ENCODE assay signal across 24 cellular contexts in genomic region chr3:27641271-27641670, GRCh38.
DNase-seq lines count a peak whose midpoint lies in the region; ATAC-seq, FAIRE-seq and TF ChIP-seq lines count a peak whose summit lies in the region.
"Had no signal": no experiment of that assay in that cellular context is flagged by ENCODE, and none has a peak within 500 bp of the region (broad histone marks: within the 10 kb centered on the region; RNA-seq: fewer than 3 reads in every experiment).

No MANE protein-coding gene starts in this region.

- no peak overlapping the region for H2BK120ac ChIP-seq in mesenchymal stem cell (ENCODE audit: low read depth, low read length)

- H3K36me3 ChIP-seq in bronchial epithelial cell (ENCODE audit: control insufficient read depth, insufficient read depth, low read length) = no peaks in the 10 kb centered on the region
- H3K36me3 ChIP-seq in mesenchymal stem cell (ENCODE audit: control insufficient read depth in 1 of 2, insufficient read depth in 2 of 2, low read depth in 1 of 2, low read length in 2 of 2) = no peaks in the 10 kb centered on the region
- H3K36me3 ChIP-seq in small intestine (ENCODE audit: control insufficient read depth in 2 of 2, insufficient read depth in 2 of 2, low read length in 2 of 2) = no peaks in the 10 kb centered on the region
- H3K36me3 ChIP-seq: BLaER1 had no signal

- H3K27ac ChIP-seq in mesenchymal stem cell (ENCODE audit: low read length, poor library complexity, severe bottlenecking) = no peak overlapping the region
- H3K27ac ChIP-seq in small intestine (ENCODE audit: low read depth in 1 of 2, low read length in 1 of 2) = peak overlapping the region; percentile 53 to 72
- H3K27ac ChIP-seq: 22Rv1, BLaER1 had no signal

- no peak for ATAC-seq in activated naive CD4-positive, alpha-beta T cell treated with anti-CD3 and anti-CD28 coated beads, Interleukin-2, amount 50 U/mL, for 72 hours
- ATAC-seq: GM23338 had no signal

- no peaks in the 10 kb centered on the region for H3K79me1 ChIP-seq in mesenchymal stem cell (replicated peaks; ENCODE audit: low read length, poor library complexity, severe bottlenecking)

- H2BK5ac ChIP-seq in mesenchymal stem cell (ENCODE audit: low read depth, low read length, poor library complexity, severe bottlenecking) = no peak overlapping the region

- H3K18ac ChIP-seq in mesenchymal stem cell (ENCODE audit: low read depth in 1 of 2, low read length in 2 of 2) = no peak overlapping the region

- H3K27me3 Mint-ChIP-seq in activated naive CD4-positive, alpha-beta T cell treated with anti-CD3 and anti-CD28 coated beads, Interleukin-2, amount 50 U/mL, for 24 hours = no peaks in the 10 kb centered on the region
- H3K27me3 Mint-ChIP-seq: IgD-negative memory B cell had no signal

- no peaks in the 10 kb centered on the region for H3K27me3 ChIP-seq in bronchial epithelial cell (ENCODE audit: control insufficient read depth, insufficient read depth, low read length)
- no peaks in the 10 kb centered on the region for H3K27me3 ChIP-seq in mesenchymal stem cell (ENCODE audit: control insufficient read depth in 1 of 2, insufficient read depth in 1 of 2, low read length in 2 of 2)
- H3K27me3 ChIP-seq in small intestine (ENCODE audit: control insufficient read depth in 2 of 2, insufficient read depth in 2 of 2, low read length in 2 of 2) = no peaks in the 10 kb centered on the region
- H3K27me3 ChIP-seq: BLaER1 had no signal

- H3K4me3 Mint-ChIP-seq in activated naive CD4-positive, alpha-beta T cell treated with anti-CD3 and anti-CD28 coated beads, Interleukin-2, amount 50 U/mL, for 24 hours = no peak overlapping the region
- H3K4me3 Mint-ChIP-seq: CD14-positive monocyte; CD8-positive, alpha-beta memory T cell; GM23338 had no signal

- no peak for DNase-seq in activated naive CD4-positive, alpha-beta T cell treated with anti-CD3 and anti-CD28 coated beads, Interleukin-2, amount 50 U/mL, for 72 hours (ENCODE audit: low spot score in 2 of 2)
- no peak for DNase-seq in bronchial epithelial cell (ENCODE audit: low read depth)
- no peak for DNase-seq in mesenchymal stem cell
- peak; percentile 96 for DNase-seq in small intestine
- no peak for DNase-seq in AML-193 (lab: John Stamatoyannopoulos, UW)
- DNase-seq in activated CD4-positive, alpha-beta T cell treated with anti-CD3 and anti-CD28 coated beads for 48 hours = no peak
- DNase-seq in amniotic stem cell (lab: John Stamatoyannopoulos, UW) = no peak
- DNase-seq: CD8-positive, alpha-beta memory T cell; COR-L47; DMS 273 treated with DMSO at 0.1 percent for 48 hours; DMS53; DND-41; EL; HCEC 1CT had no signal

- H3K14ac ChIP-seq in mesenchymal stem cell (ENCODE audit: low read length in 2 of 2) = no peak overlapping the region

- H3K4me1 ChIP-seq in mesenchymal stem cell (ENCODE audit: control insufficient read depth, insufficient read depth, low read depth, low read length) = peaks cover 5% of the 10 kb centered on the region
- peaks cover 4% of the 10 kb centered on the region in 2 donors for H3K4me1 ChIP-seq in small intestine (ENCODE audit: control insufficient read depth in 2 of 2, insufficient read depth in 1 of 2, low read depth in 1 of 2, low read length in 1 of 2)

- FAIRE-seq in bronchial epithelial cell (lab: Jason Lieb, UNC) (peak; percentile 47), small intestine (lab: Jason Lieb, UNC) (no peak)
- FAIRE-seq: A549, GM12891, GM18507, H54 had no signal

- no peak overlapping the region for H3K23ac ChIP-seq in mesenchymal stem cell (ENCODE audit: low read length in 2 of 2)

- H3K4me1 Mint-ChIP-seq in activated naive CD4-positive, alpha-beta T cell treated with anti-CD3 and anti-CD28 coated beads, Interleukin-2, amount 50 U/mL, for 24 hours = peaks cover 20% of the 10 kb centered on the region

- H3K4me3 ChIP-seq in bronchial epithelial cell (ENCODE audit: low read depth, low read length) (no peak overlapping the region), mesenchymal stem cell (ENCODE audit: insufficient read depth in 1 of 2, low read depth in 1 of 2, low read length in 2 of 2) (no peak overlapping the region), small intestine (ENCODE audit: low read depth in 1 of 2, low read length in 2 of 2) (no peak overlapping the region)
- H3K4me3 ChIP-seq: A549, BLaER1, GM23338 had no signal

- no peak overlapping the region for H3K4me2 ChIP-seq in mesenchymal stem cell (ENCODE audit: low read length, poor library complexity, severe bottlenecking)
- H3K4me2 ChIP-seq: BLaER1, GM23338 had no signal

- no peak overlapping the region for H2BK12ac ChIP-seq in mesenchymal stem cell (ENCODE audit: low read length in 2 of 2)

- TF ChIP-seq CTCF in bronchial epithelial cell (IDR thresholded peaks at IDR 0.05; ENCODE audit: insufficient read depth, low read length, severe bottlenecking) = no peak

- H3K9me3 ChIP-seq in mesenchymal stem cell (ENCODE audit: control insufficient read depth, low read length) = no peaks in the 10 kb centered on the region
- H3K9me3 ChIP-seq in small intestine (ENCODE audit: control insufficient read depth, low read depth) = no peaks in the 10 kb centered on the region
- H3K9me3 ChIP-seq: A549, BLaER1 had no signal

- no peak overlapping the region for H2BK15ac ChIP-seq in mesenchymal stem cell (ENCODE audit: low read depth, poor library complexity, severe bottlenecking)

- H3K27ac Mint-ChIP-seq in activated naive CD4-positive, alpha-beta T cell treated with anti-CD3 and anti-CD28 coated beads, Interleukin-2, amount 50 U/mL, for 24 hours = peak overlapping the region; percentile 51
- no peak overlapping the region for H3K27ac Mint-ChIP-seq in activated naive CD4-positive, alpha-beta T cell treated with anti-CD3 and anti-CD28 coated beads, Interleukin-2, amount 50 U/mL, for 72 hours
- H3K27ac Mint-ChIP-seq: CD14-positive monocyte, GM23338, IgD-negative memory B cell had no signal

- H3K4ac ChIP-seq in mesenchymal stem cell (ENCODE audit: low read depth in 1 of 2, low read length in 2 of 2) = no peak overlapping the region

- peak overlapping the region; percentile 82 for H2AK5ac ChIP-seq in mesenchymal stem cell (ENCODE audit: low read length, severe bottlenecking)

- H3K9me3 Mint-ChIP-seq in activated naive CD4-positive, alpha-beta T cell treated with anti-CD3 and anti-CD28 coated beads, Interleukin-2, amount 50 U/mL, for 24 hours = no peaks in the 10 kb centered on the region
- H3K9me3 Mint-ChIP-seq in activated naive CD4-positive, alpha-beta T cell treated with anti-CD3 and anti-CD28 coated beads, Interleukin-2, amount 50 U/mL, for 72 hours = peaks cover 5 to 6% of the 10 kb centered on the region in 2 donors
- H3K9me3 Mint-ChIP-seq: CD8-positive, alpha-beta memory T cell; GM23338; IgD-negative memory B cell had no signal

- H4K8ac ChIP-seq in mesenchymal stem cell (ENCODE audit: low read length) = no peak overlapping the region

- no peak overlapping the region for H4K91ac ChIP-seq in mesenchymal stem cell (ENCODE audit: low read length)

- no peak overlapping the region for H2AFZ ChIP-seq in mesenchymal stem cell (ENCODE audit: low read depth, low read length)
- H2AFZ ChIP-seq: GM23338 had no signal

- H3K9ac ChIP-seq in mesenchymal stem cell (ENCODE audit: low read length) = no peak overlapping the region
- H3K9ac ChIP-seq: BLaER1 had no signal

- H3K36me3 Mint-ChIP-seq in activated naive CD4-positive, alpha-beta T cell treated with anti-CD3 and anti-CD28 coated beads, Interleukin-2, amount 50 U/mL, for 24 hours = no peaks in the 10 kb centered on the region
- H3K36me3 Mint-ChIP-seq in activated naive CD4-positive, alpha-beta T cell treated with anti-CD3 and anti-CD28 coated beads, Interleukin-2, amount 50 U/mL, for 72 hours = peaks cover 0 to 4% of the 10 kb centered on the region in 2 donors
- H3K36me3 Mint-ChIP-seq: CD14-positive monocyte had no signal
